ENCODE assay signal across 25 cellular contexts in the genomic region with DNA sequence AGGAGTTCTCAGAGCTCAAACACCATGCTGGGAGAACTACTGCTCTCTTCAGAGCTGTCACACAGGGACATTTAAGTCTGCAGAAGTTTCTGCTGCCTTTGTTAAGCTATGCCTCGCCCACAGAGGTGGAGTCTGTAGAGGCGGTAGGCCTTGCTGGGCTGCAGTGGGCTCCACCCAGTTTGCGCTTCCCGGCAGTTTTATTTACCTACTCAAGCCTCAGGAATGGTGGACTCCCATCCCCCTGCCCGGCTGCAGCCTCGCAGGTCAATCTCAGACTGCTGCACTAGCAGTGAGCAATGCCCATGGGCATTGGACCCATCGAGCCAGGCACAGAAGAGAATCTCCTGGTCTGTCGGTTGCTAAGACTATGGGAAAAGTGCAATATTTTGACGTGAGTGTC.
DNase-seq lines count a peak whose midpoint lies in the region; FAIRE-seq and TF ChIP-seq lines count a peak whose summit lies in the region.
"Had no signal": no experiment of that assay in that cellular context is flagged by ENCODE, and none has a peak within 500 bp of the region (broad histone marks: within the 10 kb centered on the region; RNA-seq: fewer than 3 reads in every experiment).

No MANE protein-coding gene starts in this region.

- no peaks in the 10 kb centered on the region for H3K36me3 ChIP-seq in spleen
- H3K36me3 ChIP-seq: BE2C, BLaER1 had no signal

- intact Hi-C loops in spleen (cut with DNase I; ENCODE audit: low total_unique reads): no loop called here

- no peak for TF ChIP-seq CTCF in spleen (IDR thresholded peaks at IDR 0.05 in 8 of 11, conservative IDR thresholded peaks at IDR 0.05 in 3 of 11)

- H3K9me3 ChIP-seq in spleen: peaks cover 0 to 18% (median 9%) of the 10 kb centered on the region in 8 donors
- H3K9me3 ChIP-seq: BE2C had no signal

- 79 to 92% (median 91%) methylated on average over 8 to 9 of the region's 9 CpGs for WGBS in spleen, 5 donors

- H3K4me3 ChIP-seq in spleen: no peak overlapping the region
- H3K4me3 ChIP-seq: BLaER1, GM12878 had no signal

- H3K4me1 ChIP-seq in spleen: no peaks in the 10 kb centered on the region
- H3K4me1 ChIP-seq: BE2C, BLaER1 had no signal

- no peak overlapping the region for H3K27ac ChIP-seq in spleen
- H3K27ac ChIP-seq: BLaER1 had no signal

- TF ChIP-seq POLR2A in spleen (IDR thresholded peaks at IDR 0.05) (no peak), H54 (IDR thresholded peaks at IDR 0.05; ENCODE audit: low read depth, low read length) (no peak)

- no peaks in the 10 kb centered on the region for H3K27me3 ChIP-seq in spleen (replicated peaks in 1 of 7)
- H3K27me3 ChIP-seq: BE2C, BLaER1 had no signal

- peak; percentile 1 for DNase-seq in SW480 (ENCODE audit: low spot score)
- DNase-seq in spleen: peak; percentile 49
- DNase-seq in NCI-H1092 (lab: John Stamatoyannopoulos, UW): no peak
- DNase-seq in H54 (ENCODE audit: insufficient read length, low spot score): no peak
- no peak for DNase-seq in nucleus accumbens (lab: John Stamatoyannopoulos, UW)
- DNase-seq: 8988T; ACHN; BE2C; C1 segment of cervical spinal cord; CD4-positive, alpha-beta memory T cell; CD4-positive, CD25-positive, alpha-beta regulatory T cell; CD8-positive, alpha-beta memory T cell; COR-L47; DMS 273 treated with DMSO at 0.1 percent for 48 hours; DMS153; DMS53; DMS79; DND-41; EL; GDM1 had no signal

- no peak for FAIRE-seq in H54 (lab: Jason Lieb, UNC)
- FAIRE-seq: A204.1, GM12878, GM12892, GM18507 had no signal

Comparison
In these comparisons a context has a peak if more than half of its experiments do, and no peak if none do; other contexts are left out.
1. DNase-seq: peak in SW480 (single experiment) and spleen (single experiment); none in NCI-H1092 (single experiment), H54 (single experiment) and nucleus accumbens (0 of 56).